ENCODE assay signal across 26 cellular contexts in the genomic region with DNA sequence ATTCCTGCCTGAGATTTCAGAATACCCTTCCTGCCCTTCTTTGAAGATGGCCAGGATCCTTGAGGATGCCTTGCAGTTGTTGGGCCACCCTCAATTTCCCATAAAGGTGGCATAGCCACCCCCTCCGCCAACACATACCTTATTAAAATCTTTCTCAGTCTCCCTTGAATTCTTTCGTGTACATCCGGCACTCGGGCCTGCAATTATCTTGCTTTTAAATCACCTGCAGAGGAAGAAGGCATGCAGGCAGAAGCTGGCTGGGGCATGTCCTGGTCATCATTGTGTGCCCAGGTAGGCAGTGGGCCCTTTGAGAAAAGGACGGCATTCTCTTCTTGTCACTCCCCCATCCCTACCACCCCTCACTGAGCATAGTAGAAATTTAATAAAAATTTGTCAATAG.
"Had no signal": no experiment of that assay in that cellular context is flagged by ENCODE, and none has a peak within 500 bp of the region (broad histone marks: within the 10 kb centered on the region; RNA-seq: fewer than 3 reads in every experiment).

No MANE protein-coding gene starts in this region.

- DNase-seq: activated CD4-positive, alpha-beta memory T cell treated with anti-CD3 and anti-CD28 coated beads, Interleukin-2, amount 10 ng/mL, durations not matched to agents 7 days and 5 days; activated CD4-positive, alpha-beta T cell treated with anti-CD3 and anti-CD28 coated beads for 1 hour; activated CD4-positive, alpha-beta T cell treated with anti-CD3 and anti-CD28 coated beads for 4 hours; activated CD4-positive, alpha-beta T cell treated with anti-CD3 and anti-CD28 coated beads, Interleukin-2, amount 10 ng/mL, durations not matched to agents 7 days and 5 days; activated CD4-positive, alpha-beta T cell treated with anti-CD3 and anti-CD28 coated beads, Interleukin-2, amount 50 U/mL, for 4 hours; activated CD8-positive, alpha-beta memory T cell treated with anti-CD3 and anti-CD28 coated beads, Interleukin-2, amount 50 U/mL, for 48 hours; activated gamma-delta T cell; activated naive CD4-positive, alpha-beta T cell; activated naive CD4-positive, alpha-beta T cell treated with anti-CD3 and anti-CD28 coated beads, Interleukin-2, amount 10 ng/mL, durations not matched to agents 7 days and 5 days; activated naive CD8-positive, alpha-beta T cell treated with anti-CD3 and anti-CD28 coated beads, Interleukin-2, amount 10 ng/mL, durations not matched to agents 7 days and 5 days; activated T-cell treated with anti-CD3 and anti-CD28 coated beads for 4 hours; activated T-cell treated with anti-CD3 and anti-CD28 coated beads, Interleukin-2, amount 50 U/mL, for 24 hours; activated T-cell treated with anti-CD3 and anti-CD28 coated beads, Interleukin-2, amount 50 U/mL, for 72 hours; dorsolateral prefrontal cortex; effector memory CD4-positive, alpha-beta T cell; endodermal cell; foreskin fibroblast; heart left ventricle; T-helper 2 cell had no signal

- H3K27me3 Mint-ChIP-seq: activated CD4-positive, alpha-beta memory T cell treated with anti-CD3 and anti-CD28 coated beads, Interleukin-2, amount 10 ng/mL, durations not matched to agents 7 days and 5 days had no signal

- H3K36me3 ChIP-seq: ascending aorta, heart left ventricle had no signal

- H3K36me3 Mint-ChIP-seq: activated naive CD4-positive, alpha-beta T cell treated with anti-CD3 and anti-CD28 coated beads, Interleukin-2, amount 10 ng/mL, durations not matched to agents 7 days and 5 days; activated naive CD4-positive, alpha-beta T cell treated with anti-CD3 and anti-CD28 coated beads, Interleukin-2, amount 50 U/mL, for 72 hours; activated naive CD8-positive, alpha-beta T cell treated with anti-CD3 and anti-CD28 coated beads, Interleukin-2, amount 10 ng/mL, durations not matched to agents 7 days and 5 days; brain had no signal

- H3K4me3 ChIP-seq: ascending aorta, coronary artery, dorsolateral prefrontal cortex, heart left ventricle had no signal

- H3K27me3 ChIP-seq: ascending aorta, heart left ventricle had no signal

- H3K9me3 Mint-ChIP-seq: activated CD4-positive, alpha-beta T cell treated with anti-CD3 and anti-CD28 coated beads, Interleukin-2, amount 10 ng/mL, durations not matched to agents 7 days and 5 days; dendritic cell treated with granulocyte-macrophage colony-stimulating factor and Interleukin-4, amounts not matched to agents 40 ng/mL and 50 ng/mL, for 4 days had no signal

- ATAC-seq: activated naive CD4-positive, alpha-beta T cell treated with anti-CD3 and anti-CD28 coated beads, Interleukin-2, amount 50 U/mL, for 72 hours; activated T-cell treated with anti-CD3 and anti-CD28 coated beads, Interleukin-2, amount 50 U/mL, for 72 hours; heart left ventricle; WTC11 had no signal

- H3K27ac ChIP-seq: ascending aorta, coronary artery, dorsolateral prefrontal cortex, heart left ventricle had no signal

- H3K4me1 Mint-ChIP-seq: activated CD4-positive, alpha-beta memory T cell treated with anti-CD3 and anti-CD28 coated beads, Interleukin-2, amount 10 ng/mL, durations not matched to agents 7 days and 5 days; activated CD4-positive, alpha-beta T cell treated with anti-CD3 and anti-CD28 coated beads, Interleukin-2, amount 10 ng/mL, durations not matched to agents 7 days and 5 days; activated naive CD4-positive, alpha-beta T cell treated with anti-CD3 and anti-CD28 coated beads, Interleukin-2, amount 10 ng/mL, durations not matched to agents 7 days and 5 days; activated naive CD8-positive, alpha-beta T cell treated with anti-CD3 and anti-CD28 coated beads, Interleukin-2, amount 10 ng/mL, durations not matched to agents 7 days and 5 days; central memory CD8-positive, alpha-beta T cell had no signal

- H3K9me3 ChIP-seq: ascending aorta had no signal

- H3K4me3 Mint-ChIP-seq: activated CD4-positive, alpha-beta memory T cell treated with anti-CD3 and anti-CD28 coated beads, Interleukin-2, amount 10 ng/mL, durations not matched to agents 7 days and 5 days; activated CD4-positive, alpha-beta T cell treated with anti-CD3 and anti-CD28 coated beads, Interleukin-2, amount 10 ng/mL, durations not matched to agents 7 days and 5 days; activated naive CD4-positive, alpha-beta T cell treated with anti-CD3 and anti-CD28 coated beads, Interleukin-2, amount 10 ng/mL, durations not matched to agents 7 days and 5 days; activated naive CD8-positive, alpha-beta T cell treated with anti-CD3 and anti-CD28 coated beads, Interleukin-2, amount 10 ng/mL, durations not matched to agents 7 days and 5 days; activated T-cell treated with anti-CD3 and anti-CD28 coated beads, Interleukin-2, amount 50 U/mL, for 24 hours; activated T-cell treated with anti-CD3 and anti-CD28 coated beads, Interleukin-2, amount 50 U/mL, for 72 hours; brain; central memory CD8-positive, alpha-beta T cell; dendritic cell treated with granulocyte-macrophage colony-stimulating factor and Interleukin-4, amounts not matched to agents 40 ng/mL and 50 ng/mL, for 4 days; endodermal cell; WTC11 had no signal

- H3K4me1 ChIP-seq: ascending aorta, heart left ventricle had no signal

- H3K27ac Mint-ChIP-seq: activated CD4-positive, alpha-beta memory T cell treated with anti-CD3 and anti-CD28 coated beads, Interleukin-2, amount 10 ng/mL, durations not matched to agents 7 days and 5 days; activated CD4-positive, alpha-beta T cell treated with anti-CD3 and anti-CD28 coated beads, Interleukin-2, amount 10 ng/mL, durations not matched to agents 7 days and 5 days; activated naive CD4-positive, alpha-beta T cell treated with anti-CD3 and anti-CD28 coated beads, Interleukin-2, amount 10 ng/mL, durations not matched to agents 7 days and 5 days; activated naive CD4-positive, alpha-beta T cell treated with anti-CD3 and anti-CD28 coated beads, Interleukin-2, amount 50 U/mL, for 72 hours; activated naive CD8-positive, alpha-beta T cell treated with anti-CD3 and anti-CD28 coated beads, Interleukin-2, amount 10 ng/mL, durations not matched to agents 7 days and 5 days; activated T-cell treated with anti-CD3 and anti-CD28 coated beads, Interleukin-2, amount 50 U/mL, for 24 hours; activated T-cell treated with anti-CD3 and anti-CD28 coated beads, Interleukin-2, amount 50 U/mL, for 72 hours; dendritic cell treated with granulocyte-macrophage colony-stimulating factor and Interleukin-4, amounts not matched to agents 40 ng/mL and 50 ng/mL, for 4 days had no signal
